Comparison of ENCODE assay signal across 1 cellular context in the genomic region with DNA sequence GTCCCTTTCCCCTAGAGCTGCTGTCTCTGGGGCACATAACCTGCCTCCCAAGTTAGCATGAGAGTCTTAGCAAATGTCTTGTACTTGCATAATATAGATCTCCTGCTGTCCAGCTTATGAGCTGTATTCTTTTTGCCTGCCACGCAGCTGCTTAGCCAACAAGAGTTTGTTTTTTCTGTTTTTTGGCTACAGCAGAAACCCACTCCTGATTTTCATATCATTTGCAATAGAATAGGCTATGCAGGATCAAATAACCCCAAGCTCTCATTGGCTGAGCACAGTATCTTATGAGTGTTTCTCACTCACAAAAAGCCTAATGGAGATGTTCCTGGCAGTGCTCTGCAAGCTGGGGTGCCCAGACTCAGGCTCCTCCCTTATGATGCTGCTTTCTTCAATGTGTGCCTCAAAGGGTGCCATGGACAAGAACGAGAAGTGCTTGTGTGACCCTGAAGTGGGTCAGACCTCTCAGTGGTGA.
TF ChIP-seq lines count a peak whose summit lies in the region.

No MANE protein-coding gene starts in this region.

TF ChIP-seq in HepG2, 621 proteins besides CTCF, POLR2A, EP300 and RAD21:
- TF ChIP-seq NFYB (CRISPR knock-in tag; IDR thresholded peaks at IDR 0.05) (no peak), CHD4 (IDR thresholded peaks at IDR 0.05; ENCODE audit: borderline replicate concordance, low read length) (no peak), HOXA5 (CRISPR knock-in tag; IDR thresholded peaks at IDR 0.05) (no peak)
